ENCODE assay signal across 1 cellular context in genomic region chr6:157531169-157531985, GRCh38.
TF ChIP-seq lines count a peak whose summit lies in the region.

No MANE protein-coding gene starts in this region.

TF ChIP-seq in HepG2, 621 proteins besides CTCF, POLR2A, EP300 and RAD21 (continued from another document and continues in another):
- TF ChIP-seq KDM6A (CRISPR knock-in tag; IDR thresholded peaks at IDR 0.05; ENCODE audit: low read depth): peak; percentile 99
- peak; percentile 99 for TF ChIP-seq ZNF280D (CRISPR knock-in tag; IDR thresholded peaks at IDR 0.05)
- peak; percentile 76 for TF ChIP-seq TBL1XR1 (IDR thresholded peaks at IDR 0.05; ENCODE audit: borderline replicate concordance, low read length, partially characterized antibody)
- 0 out of 2 replicates have a peak, but pooled peaks have one; percentile 63 for TF ChIP-seq SP140L (CRISPR knock-in tag; IDR thresholded peaks at IDR 0.05; ENCODE audit: borderline replicate concordance)
- peak; percentile 93 for TF ChIP-seq ZMYM2 (CRISPR knock-in tag; IDR thresholded peaks at IDR 0.05)
- peak; percentile 95; the same call in 1 of the 2 replicates for TF ChIP-seq NAIF1 (CRISPR knock-in tag; IDR thresholded peaks at IDR 0.05; ENCODE audit: borderline replicate concordance)
- no peak; the same call in none of the 2 replicates for TF ChIP-seq CREB3 (CRISPR knock-in tag; IDR thresholded peaks at IDR 0.05)
- peak; percentile 85 for TF ChIP-seq BORCS8-MEF2B (CRISPR knock-in tag; IDR thresholded peaks at IDR 0.05)
- TF ChIP-seq ARID2 (CRISPR knock-in tag; IDR thresholded peaks at IDR 0.05; ENCODE audit: borderline replicate concordance): 0 out of 2 replicates have a peak, but pooled peaks have one; percentile 59
- peak; percentile 64 for TF ChIP-seq PHF8 (CRISPR knock-in tag; IDR thresholded peaks at IDR 0.05)
- TF ChIP-seq ELF3 (CRISPR knock-in tag; IDR thresholded peaks at IDR 0.05): peak; percentile 100
- peak; percentile 31; the same call in 1 of the 2 replicates for TF ChIP-seq SATB2 (CRISPR knock-in tag; IDR thresholded peaks at IDR 0.05)
- TF ChIP-seq THAP8 (CRISPR knock-in tag; IDR thresholded peaks at IDR 0.05; ENCODE audit: borderline replicate concordance): no peak
- TF ChIP-seq POLR2AphosphoS2 (IDR thresholded peaks at IDR 0.05; ENCODE audit: low read depth, low read length): peak; percentile 76; the same call in 1 of the 2 replicates
- TF ChIP-seq ZNF362 (CRISPR knock-in tag; IDR thresholded peaks at IDR 0.05; ENCODE audit: borderline replicate concordance): peak; percentile 79
- no peak for TF ChIP-seq SIN3A (IDR thresholded peaks at IDR 0.05; ENCODE audit: borderline replicate concordance, low read depth, low read length)
- peak; percentile 99 for TF ChIP-seq HDAC1 (CRISPR knock-in tag; IDR thresholded peaks at IDR 0.05)
- TF ChIP-seq XRCC5 (optimal IDR thresholded peaks at IDR 0.05; ENCODE audit: low read length): peak; percentile 99
- TF ChIP-seq ZNF841 (CRISPR knock-in tag; IDR thresholded peaks at IDR 0.05; ENCODE audit: borderline replicate concordance): peak; percentile 75
- TF ChIP-seq ZNF160 (CRISPR knock-in tag; IDR thresholded peaks at IDR 0.05): peak; percentile 88
- peak; percentile 90 for TF ChIP-seq ZNF780A (CRISPR knock-in tag; IDR thresholded peaks at IDR 0.05)
- peak; percentile 78 for TF ChIP-seq ZFY (CRISPR knock-in tag; IDR thresholded peaks at IDR 0.05)
- no peak for TF ChIP-seq TCF12 (IDR thresholded peaks at IDR 0.05)
- TF ChIP-seq TCF12 (CRISPR knock-in tag; IDR thresholded peaks at IDR 0.05): peak; percentile 99
- peak; percentile 91 for TF ChIP-seq KMT2B (CRISPR knock-in tag; IDR thresholded peaks at IDR 0.05)
- peak; percentile 98 for TF ChIP-seq TEAD3 (CRISPR knock-in tag; optimal IDR thresholded peaks at IDR 0.05; ENCODE audit: borderline replicate concordance)
- no peak for TF ChIP-seq MBNL3 (CRISPR knock-in tag; conservative IDR thresholded peaks at IDR 0.05)
- peak; percentile 82 for TF ChIP-seq MAFF (IDR thresholded peaks at IDR 0.05; ENCODE audit: low read depth, low read length)
- TF ChIP-seq NFKB2 (CRISPR knock-in tag; IDR thresholded peaks at IDR 0.05; ENCODE audit: borderline replicate concordance): peak; percentile 86; the same call in 1 of the 2 replicates
- TF ChIP-seq ZNF564 (CRISPR knock-in tag; IDR thresholded peaks at IDR 0.05): peak; percentile 91
- peak; percentile 94 for TF ChIP-seq MLX (CRISPR knock-in tag; IDR thresholded peaks at IDR 0.05)
- no peak for TF ChIP-seq CHCHD3 (CRISPR knock-in tag; IDR thresholded peaks at IDR 0.05)
- TF ChIP-seq SRSF4 (IDR thresholded peaks at IDR 0.05; ENCODE audit: low read depth, low read length, poor library complexity, severe bottlenecking): no peak
- peak; percentile 72 for TF ChIP-seq PHF20 (CRISPR knock-in tag; IDR thresholded peaks at IDR 0.05)
- peak; percentile 37 to 64; a peak in 3 of 4 replicates for TF ChIP-seq MAFK (conservative IDR thresholded peaks at IDR 0.05 in 1 of 2, IDR thresholded peaks at IDR 0.05 in 1 of 2; ENCODE audit: low read length in 2 of 2)
- peak; percentile 82 for TF ChIP-seq CREB1 (IDR thresholded peaks at IDR 0.05)
- peak; percentile 81 for TF ChIP-seq CREB1 (CRISPR knock-in tag; IDR thresholded peaks at IDR 0.05)
- peak; percentile 85; the same call in 2 of the 3 replicates for TF ChIP-seq MXI1 (IDR thresholded peaks at IDR 0.05; ENCODE audit: borderline replicate concordance, low read depth, low read length)
- TF ChIP-seq ZNF414 (CRISPR knock-in tag; IDR thresholded peaks at IDR 0.05): peak; percentile 98
- TF ChIP-seq SMAD3 (CRISPR knock-in tag; IDR thresholded peaks at IDR 0.05): peak; percentile 99
- peak; percentile 90; the same call in 1 of the 2 replicates for TF ChIP-seq HOMEZ (CRISPR knock-in tag; IDR thresholded peaks at IDR 0.05; ENCODE audit: low read depth)
- TF ChIP-seq FOXA1 (IDR thresholded peaks at IDR 0.05): no peak
- peak; percentile 94 for TF ChIP-seq FOXA1 (CRISPR knock-in tag; IDR thresholded peaks at IDR 0.05)
- peak; percentile 94 for TF ChIP-seq ATF7-NPFF (CRISPR knock-in tag; IDR thresholded peaks at IDR 0.05; ENCODE audit: low read depth)
- 0 out of 2 replicates have a peak, but pooled peaks have one; percentile 29 for TF ChIP-seq ZNF720 (CRISPR knock-in tag; IDR thresholded peaks at IDR 0.05)
- peak; percentile 83; the same call in 1 of the 2 replicates for TF ChIP-seq TEAD2 (CRISPR knock-in tag; IDR thresholded peaks at IDR 0.05)
- TF ChIP-seq GLMP (CRISPR knock-in tag; IDR thresholded peaks at IDR 0.05; ENCODE audit: borderline replicate concordance): no peak
- peak; percentile 82 for TF ChIP-seq ZSCAN21 (CRISPR knock-in tag; IDR thresholded peaks at IDR 0.05; ENCODE audit: borderline replicate concordance)
- peak; percentile 86 for TF ChIP-seq ZNF691 (CRISPR knock-in tag; IDR thresholded peaks at IDR 0.05; ENCODE audit: borderline replicate concordance, low read depth)
- TF ChIP-seq KLF13 (CRISPR knock-in tag; IDR thresholded peaks at IDR 0.05): no peak; the same call in 1 of the 2 replicates
- TF ChIP-seq ZNF75D (CRISPR knock-in tag; IDR thresholded peaks at IDR 0.05; ENCODE audit: borderline replicate concordance): no peak; the same call in 1 of the 2 replicates
- peak; percentile 98 for TF ChIP-seq RXRB (CRISPR knock-in tag; IDR thresholded peaks at IDR 0.05; ENCODE audit: borderline replicate concordance)
- TF ChIP-seq ZNF275 (CRISPR knock-in tag; IDR thresholded peaks at IDR 0.05; ENCODE audit: borderline replicate concordance): peak; percentile 95
- peak; percentile 92 for TF ChIP-seq MED13 (CRISPR knock-in tag; IDR thresholded peaks at IDR 0.05)
- peak; percentile 99 for TF ChIP-seq YEATS4 (CRISPR knock-in tag; IDR thresholded peaks at IDR 0.05; ENCODE audit: borderline replicate concordance)
- TF ChIP-seq ZNF629 (CRISPR knock-in tag; conservative IDR thresholded peaks at IDR 0.05): peak; percentile 9; the same call in 1 of the 2 replicates
- no peak for TF ChIP-seq GPBP1L1 (CRISPR knock-in tag; IDR thresholded peaks at IDR 0.05)
- TF ChIP-seq IRF9 (CRISPR knock-in tag; IDR thresholded peaks at IDR 0.05; ENCODE audit: borderline replicate concordance): peak; percentile 96
